8 cellular contexts compared by ENCODE assay signal in genomic region chr4:15457401-15458201, GRCh38. TPM values are rescaled to one million over a fixed set of nuclear protein-coding genes. Genes with fewer than 3 reads are reported as not detected.
DNase-seq lines count a peak whose midpoint lies in the region; ATAC-seq and TF ChIP-seq lines count a peak whose summit lies in the region.

No MANE protein-coding gene starts in this region.

- H3K9me3 Mint-ChIP-seq in activated T-helper 1 cell treated with anti-CD3 and anti-CD28 coated beads, Interleukin-12 subunit alpha, Interleukin-12 subunit beta, Interleukin-2, Interleukin-4 antibody, amounts not matched to agents 30 ng/mL and 10 ng/mL and 1 ng/mL, durations not matched to agents 14 hours and 24 hours and 36 hours, result no peaks in the 10 kb centered on the region

- H3K27me3 ChIP-seq in colonic mucosa, result no peaks in the 10 kb centered on the region

- H3K9ac ChIP-seq in colonic mucosa (ENCODE audit: low read depth in 2 of 2, low read length in 2 of 2), result no peak overlapping the region

- H3K9me3 ChIP-seq in colonic mucosa, result no peaks in the 10 kb centered on the region

- ATAC-seq in GM19324 (IDR thresholded peaks at IDR 0.05; ENCODE audit: low FRiP score, unreplicated experiment) (peak; percentile 95), HG03135 (IDR thresholded peaks at IDR 0.05; ENCODE audit: unreplicated experiment) (peak; percentile 98)

- no peaks in the 10 kb centered on the region for H3K4me1 Mint-ChIP-seq in activated T-helper 1 cell treated with anti-CD3 and anti-CD28 coated beads, Interleukin-12 subunit alpha, Interleukin-12 subunit beta, Interleukin-2, Interleukin-4 antibody, amounts not matched to agents 30 ng/mL and 10 ng/mL and 1 ng/mL, durations not matched to agents 14 hours and 24 hours and 36 hours (ENCODE audit: low read depth)

- H3K4me3 Mint-ChIP-seq in activated T-helper 1 cell treated with anti-CD3 and anti-CD28 coated beads, Interleukin-12 subunit alpha, Interleukin-12 subunit beta, Interleukin-2, Interleukin-4 antibody, amounts not matched to agents 30 ng/mL and 10 ng/mL and 1 ng/mL, durations not matched to agents 14 hours and 24 hours and 36 hours, result no peak overlapping the region

- H3K36me3 Mint-ChIP-seq in activated T-helper 1 cell treated with anti-CD3 and anti-CD28 coated beads, Interleukin-12 subunit alpha, Interleukin-12 subunit beta, Interleukin-2, Interleukin-4 antibody, amounts not matched to agents 30 ng/mL and 10 ng/mL and 1 ng/mL, durations not matched to agents 14 hours and 24 hours and 36 hours (ENCODE audit: low read depth), result no peaks in the 10 kb centered on the region

- H3K27me3 Mint-ChIP-seq in activated T-helper 1 cell treated with anti-CD3 and anti-CD28 coated beads, Interleukin-12 subunit alpha, Interleukin-12 subunit beta, Interleukin-2, Interleukin-4 antibody, amounts not matched to agents 30 ng/mL and 10 ng/mL and 1 ng/mL, durations not matched to agents 14 hours and 24 hours and 36 hours (ENCODE audit: insufficient read depth), result peaks cover 7% of the 10 kb centered on the region

- no peaks in the 10 kb centered on the region for H3K36me3 ChIP-seq in colonic mucosa

- H3K4me3 ChIP-seq in colonic mucosa, result no peak overlapping the region

- no peak overlapping the region for H3K27ac Mint-ChIP-seq in activated T-helper 1 cell treated with anti-CD3 and anti-CD28 coated beads, Interleukin-12 subunit alpha, Interleukin-12 subunit beta, Interleukin-2, Interleukin-4 antibody, amounts not matched to agents 30 ng/mL and 10 ng/mL and 1 ng/mL, durations not matched to agents 14 hours and 24 hours and 36 hours

- TF ChIP-seq CTCF in colonic mucosa (IDR thresholded peaks at IDR 0.05), result peak; percentile 58

- no peaks in the 10 kb centered on the region for H3K4me1 ChIP-seq in colonic mucosa

- DNase-seq in DMS53 (lab: John Stamatoyannopoulos, UW) (peak; percentile 78), NOMO-1 treated with dmso at 0.1 percent for 144 hours (lab: John Stamatoyannopoulos, UW; ENCODE audit: unreplicated experiment) (peak; percentile 67), colonic mucosa (no peak), lung microvascular endothelial cell (ENCODE audit: low read depth in 2 of 2) (peak; percentile 51 to 59)
- no peak for DNase-seq in activated effector memory CD4-positive, alpha-beta T cell treated with anti-CD3 and anti-CD28 coated beads, Interleukin-2, amount 50 U/mL, for 16 hours
- no peak for DNase-seq in activated T-helper 1 cell treated with anti-CD3 and anti-CD28 coated beads, Interleukin-12 subunit alpha, Interleukin-12 subunit beta, Interleukin-2, Interleukin-4 antibody, amounts not matched to agents 30 ng/mL and 10 ng/mL and 1 ng/mL, durations not matched to agents 14 hours and 24 hours and 36 hours (ENCODE audit: low spot score)

- intact Hi-C loops in colonic mucosa (cut with DNase I), result loop anchor here (5.0 kb wide), 1 partner anchor 225 kb away; no protein-coding TSS in a partner anchor
- intact Hi-C loops in activated T-helper 1 cell treated with anti-CD3 and anti-CD28 coated beads, Interleukin-12 subunit alpha, Interleukin-12 subunit beta, Interleukin-2, Interleukin-4 antibody, amounts not matched to agents 30 ng/mL and 10 ng/mL and 1 ng/mL, durations not matched to agents 14 hours and 24 hours and 36 hours (cut with micrococcal nuclease), result loop anchor here (1.0 kb wide), 4 partner anchors 61 to 226 kb away; no protein-coding TSS in a partner anchor

- no peak overlapping the region for H3K27ac ChIP-seq in colonic mucosa

RNA-seq across cellular contexts. Expression of gene CC2D2A, which starts 12.1 kb away (rescaled TPM):
- total RNA-seq in colonic mucosa (1 to 10 TPM; 2.6 to 8.3 TPM), lung microvascular endothelial cell (2.8 TPM in 2 replicates)
- not detected in 2 replicates for total RNA-seq in activated T-helper 1 cell treated with anti-CD3 and anti-CD28 coated beads, Interleukin-12 subunit alpha, Interleukin-12 subunit beta, Interleukin-2, Interleukin-4 antibody, amounts not matched to agents 30 ng/mL and 10 ng/mL and 1 ng/mL, durations not matched to agents 14 hours and 24 hours and 36 hours

RNA-seq across cellular contexts. Expression of gene C1QTNF7, which starts 29.8 kb away (rescaled TPM):
- total RNA-seq in colonic mucosa, result 1 to 10 TPM in 1 of 2 donors, under 1 TPM in 1; 0.94 to 4.2 TPM
- total RNA-seq in lung microvascular endothelial cell, result not detected in 2 replicates
- not detected in 2 replicates for total RNA-seq in activated T-helper 1 cell treated with anti-CD3 and anti-CD28 coated beads, Interleukin-12 subunit alpha, Interleukin-12 subunit beta, Interleukin-2, Interleukin-4 antibody, amounts not matched to agents 30 ng/mL and 10 ng/mL and 1 ng/mL, durations not matched to agents 14 hours and 24 hours and 36 hours

Comparison
In these comparisons a context has a peak if more than half of its experiments do, and no peak if none do; other contexts are left out.
1. DNase-seq: peak in DMS53 (single experiment), NOMO-1 treated with dmso at 0.1 percent for 144 hours (single experiment) and lung microvascular endothelial cell (2 of 2); none in colonic mucosa (single experiment), activated effector memory CD4-positive, alpha-beta T cell treated with anti-CD3 and anti-CD28 coated beads, Interleukin-2, amount 50 U/mL, for 16 hours (single experiment) and activated T-helper 1 cell treated with anti-CD3 and anti-CD28 coated beads, Interleukin-12 subunit alpha, Interleukin-12 subunit beta, Interleukin-2, Interleukin-4 antibody, amounts not matched to agents 30 ng/mL and 10 ng/mL and 1 ng/mL, durations not matched to agents 14 hours and 24 hours and 36 hours (single experiment).